In the genomic region with DNA sequence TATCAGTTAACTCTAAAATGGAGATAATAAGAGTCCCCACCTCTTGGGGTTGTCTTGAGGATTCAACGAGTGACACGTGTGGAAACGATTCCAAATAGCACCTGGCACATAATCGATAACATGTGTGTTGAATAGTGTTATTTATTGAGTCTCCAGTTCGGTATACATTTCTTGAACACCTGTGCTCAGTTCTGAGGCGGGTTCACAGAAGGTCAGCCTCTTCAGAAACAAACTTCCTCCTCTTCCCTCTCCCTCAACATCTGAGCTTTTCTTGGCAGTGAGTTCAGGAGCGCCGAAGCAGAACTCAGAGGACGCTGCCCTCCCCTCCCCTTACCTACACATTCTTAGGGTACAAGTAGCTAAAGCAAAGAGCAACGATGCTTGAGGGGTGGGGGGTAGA, we compare ENCODE assay signal across 8 cellular contexts. TPM values are rescaled to one million over a fixed set of nuclear protein-coding genes. Genes with fewer than 3 reads are reported as not detected.
DNase-seq lines count a peak whose midpoint lies in the region; ATAC-seq and TF ChIP-seq lines count a peak whose summit lies in the region.

No MANE protein-coding gene starts in this region.

- H2AFZ ChIP-seq in Loucy (ENCODE audit: low read length) (no peak overlapping the region), neural progenitor cell (replicated peaks) (no peak overlapping the region)

- peak overlapping the region; percentile 44 to 63 for H3K4me3 ChIP-seq in CD4-positive, alpha-beta memory T cell (ENCODE audit: low read length in 2 of 2)
- H3K4me3 ChIP-seq in Loucy (ENCODE audit: low read length, poor library complexity, severe bottlenecking): peak overlapping the region; percentile 86
- peak overlapping the region; percentile 80 to 87 for H3K4me3 ChIP-seq in duodenal mucosa (ENCODE audit: low read depth in 1 of 2, low read length in 2 of 2)
- peak overlapping the region; percentile 82 for H3K4me3 ChIP-seq in neural progenitor cell

- peak overlapping the region in 6 of 7 donors; percentile 44 to 92 (median 74) for H3K27ac Mint-ChIP-seq in CD4-positive, alpha-beta memory T cell
- H3K27ac Mint-ChIP-seq in neural progenitor cell: no peak overlapping the region

- no peaks in the 10 kb centered on the region for H3K9me3 Mint-ChIP-seq in CD4-positive, alpha-beta memory T cell
- H3K9me3 Mint-ChIP-seq in neural progenitor cell: peaks cover 2% of the 10 kb centered on the region

- TF ChIP-seq CTCF in Loucy (conservative IDR thresholded peaks at IDR 0.05; ENCODE audit: low read length) (no peak), neural progenitor cell (IDR thresholded peaks at IDR 0.05) (no peak)

- POLR2A ChIA-PET in CD4-positive, alpha-beta memory T cell (lab: Charles Lee; ENCODE audit: partially characterized antibody): interaction anchor here (0.6 kb wide), 1 partner anchor 25 kb away, joined by 3 read pairs; no protein-coding TSS in a partner anchor

- no peaks in the 10 kb centered on the region for H3K27me3 Mint-ChIP-seq in CD4-positive, alpha-beta memory T cell
- no peaks in the 10 kb centered on the region for H3K27me3 Mint-ChIP-seq in neural progenitor cell (ENCODE audit: insufficient read depth, low read depth)

- H3F3A ChIP-seq in Loucy (ENCODE audit: low read depth): no peaks in the 10 kb centered on the region
- no peaks in the 10 kb centered on the region for H3F3A ChIP-seq in neural progenitor cell (ENCODE audit: low read depth)

- peaks cover 0 to 11% of the 10 kb centered on the region in 2 donors for H3K36me3 Mint-ChIP-seq in CD4-positive, alpha-beta memory T cell
- no peaks in the 10 kb centered on the region for H3K36me3 Mint-ChIP-seq in neural progenitor cell

- peak overlapping the region; percentile 86 to 92 (median 88) for H3K4me3 Mint-ChIP-seq in CD4-positive, alpha-beta memory T cell
- H3K4me3 Mint-ChIP-seq in neural progenitor cell: peak overlapping the region; percentile 87

- H4K20me1 ChIP-seq in Loucy (ENCODE audit: insufficient read depth, low read length, poor library complexity, severe bottlenecking) (peaks cover 13% of the 10 kb centered on the region), neural progenitor cell (ENCODE audit: low read depth) (peaks cover 6% of the 10 kb centered on the region)

- intact Hi-C loops in CD4-positive, alpha-beta memory T cell (cut with micrococcal nuclease): no loop called here

- peaks cover 19% of the 10 kb centered on the region for H3K4me1 ChIP-seq in CD4-positive, alpha-beta memory T cell (ENCODE audit: insufficient read depth, low read length)
- H3K4me1 ChIP-seq in Loucy (ENCODE audit: insufficient read depth, low read length, poor library complexity, severe bottlenecking) (peaks cover 10% of the 10 kb centered on the region), duodenal mucosa (ENCODE audit: control insufficient read depth in 1 of 2, insufficient read depth in 2 of 2, low read length in 2 of 2) (peaks cover 4 to 8% of the 10 kb centered on the region in 2 donors), neural progenitor cell (peaks cover 5% of the 10 kb centered on the region)

- H3K9me2 ChIP-seq in Loucy (replicated peaks; ENCODE audit: low read depth, low read length): no peaks in the 10 kb centered on the region

- ATAC-seq in GM19395 (IDR thresholded peaks at IDR 0.05; ENCODE audit: unreplicated experiment) (no peak), left lobe of liver (no peak), GM21619 (IDR thresholded peaks at IDR 0.05; ENCODE audit: unreplicated experiment) (no peak)

- H3K27ac ChIP-seq in CD4-positive, alpha-beta memory T cell (ENCODE audit: low read depth, low read length): peak overlapping the region; percentile 83
- H3K27ac ChIP-seq in duodenal mucosa (ENCODE audit: low read depth, low read length) (peak overlapping the region; percentile 61), neural progenitor cell (no peak overlapping the region)

- DNase-seq in CD4-positive, alpha-beta memory T cell: no peak
- DNase-seq in neural progenitor cell (ENCODE audit: low spot score): no peak
- no peak for DNase-seq in DMS153 treated with DMSO at 0.1 percent for 48 hours (lab: John Stamatoyannopoulos, UW; ENCODE audit: unreplicated experiment)
- no peak for DNase-seq in left lobe of liver (ENCODE audit: low spot score)

- H3K79me2 ChIP-seq in Loucy (ENCODE audit: insufficient read depth, low read length) (peaks cover 45% of the 10 kb centered on the region), neural progenitor cell (ENCODE audit: low read depth) (peaks cover 44% of the 10 kb centered on the region)

- no peaks in the 10 kb centered on the region for H3K27me3 ChIP-seq in CD4-positive, alpha-beta memory T cell (ENCODE audit: insufficient read depth, low read length)
- H3K27me3 ChIP-seq in Loucy (ENCODE audit: insufficient read depth, low read length, poor library complexity, severe bottlenecking): no peaks in the 10 kb centered on the region
- no peaks in the 10 kb centered on the region for H3K27me3 ChIP-seq in duodenal mucosa (ENCODE audit: control insufficient read depth in 1 of 2, insufficient read depth in 2 of 2, low read length in 2 of 2)
- H3K27me3 ChIP-seq in neural progenitor cell: no peaks in the 10 kb centered on the region

- CTCF ChIA-PET in CD4-positive, alpha-beta memory T cell (lab: Charles Lee; ENCODE audit: partially characterized antibody): no interaction called here

- peaks cover 10 to 21% (median 12%) of the 10 kb centered on the region in 4 donors for H3K4me1 Mint-ChIP-seq in CD4-positive, alpha-beta memory T cell
- peaks cover 13% of the 10 kb centered on the region for H3K4me1 Mint-ChIP-seq in neural progenitor cell

- no peaks in the 10 kb centered on the region for H3K9me3 ChIP-seq in CD4-positive, alpha-beta memory T cell (ENCODE audit: control insufficient read depth in 1 of 2, low read length in 2 of 2)
- H3K9me3 ChIP-seq in Loucy (ENCODE audit: insufficient read depth, low read depth, low read length) (no peaks in the 10 kb centered on the region), duodenal mucosa (ENCODE audit: control insufficient read depth in 1 of 2, low read length in 2 of 2) (no peaks in the 10 kb centered on the region), neural progenitor cell (ENCODE audit: low read depth) (peaks cover 4% of the 10 kb centered on the region)

- H3K4me2 ChIP-seq in Loucy (ENCODE audit: low read depth, low read length, poor library complexity, severe bottlenecking): peak overlapping the region; percentile 88
- peak overlapping the region; percentile 70 for H3K4me2 ChIP-seq in neural progenitor cell

- H3K9ac ChIP-seq in Loucy (ENCODE audit: low read depth, low read length, poor library complexity, severe bottlenecking) (peak overlapping the region; percentile 79), duodenal mucosa (ENCODE audit: low read depth in 1 of 2, low read length in 2 of 2) (peak overlapping the region; percentile 25 to 86), neural progenitor cell (peak overlapping the region; percentile 43)

- H3K36me3 ChIP-seq in CD4-positive, alpha-beta memory T cell (ENCODE audit: insufficient read depth, low read length): peaks cover 1% of the 10 kb centered on the region
- H3K36me3 ChIP-seq in Loucy (ENCODE audit: insufficient read depth, low read length): no peaks in the 10 kb centered on the region
- peaks cover 2 to 3% of the 10 kb centered on the region in 2 donors for H3K36me3 ChIP-seq in duodenal mucosa (ENCODE audit: control insufficient read depth in 1 of 2, insufficient read depth in 2 of 2, low read length in 2 of 2)
- H3K36me3 ChIP-seq in neural progenitor cell: no peaks in the 10 kb centered on the region

RNA-seq across cellular contexts. Expression of a gene that starts 0.9 kb away (rescaled TPM):
- 100 to 1,000 TPM; 116 to 124 TPM for total RNA-seq in CD4-positive, alpha-beta memory T cell
- polyA plus RNA-seq in CD4-positive, alpha-beta memory T cell: 10 to 100 TPM; 75.4 to 80.3 TPM
- 101 and 147 TPM in 2 replicates for total RNA-seq in neural progenitor cell (ENCODE audit: low replicate concordance)
- 146 TPM for total RNA-seq in left lobe of liver
